ENCODE assay signal across 2 cellular contexts in genomic region chr9:89686134-89686533, GRCh38.
TF ChIP-seq lines count a peak whose summit lies in the region.

No MANE protein-coding gene starts in this region.

TF ChIP-seq in HEK293, 187 proteins besides CTCF, POLR2A, EP300 and RAD21 (continued from another document):
- TF ChIP-seq KLF16 (tag by site-specific recombination; IDR thresholded peaks at IDR 0.05), result no peak

TF ChIP-seq in H1, 55 proteins besides CTCF, POLR2A, EP300 and RAD21:
- TF ChIP-seq, protein P1, sequence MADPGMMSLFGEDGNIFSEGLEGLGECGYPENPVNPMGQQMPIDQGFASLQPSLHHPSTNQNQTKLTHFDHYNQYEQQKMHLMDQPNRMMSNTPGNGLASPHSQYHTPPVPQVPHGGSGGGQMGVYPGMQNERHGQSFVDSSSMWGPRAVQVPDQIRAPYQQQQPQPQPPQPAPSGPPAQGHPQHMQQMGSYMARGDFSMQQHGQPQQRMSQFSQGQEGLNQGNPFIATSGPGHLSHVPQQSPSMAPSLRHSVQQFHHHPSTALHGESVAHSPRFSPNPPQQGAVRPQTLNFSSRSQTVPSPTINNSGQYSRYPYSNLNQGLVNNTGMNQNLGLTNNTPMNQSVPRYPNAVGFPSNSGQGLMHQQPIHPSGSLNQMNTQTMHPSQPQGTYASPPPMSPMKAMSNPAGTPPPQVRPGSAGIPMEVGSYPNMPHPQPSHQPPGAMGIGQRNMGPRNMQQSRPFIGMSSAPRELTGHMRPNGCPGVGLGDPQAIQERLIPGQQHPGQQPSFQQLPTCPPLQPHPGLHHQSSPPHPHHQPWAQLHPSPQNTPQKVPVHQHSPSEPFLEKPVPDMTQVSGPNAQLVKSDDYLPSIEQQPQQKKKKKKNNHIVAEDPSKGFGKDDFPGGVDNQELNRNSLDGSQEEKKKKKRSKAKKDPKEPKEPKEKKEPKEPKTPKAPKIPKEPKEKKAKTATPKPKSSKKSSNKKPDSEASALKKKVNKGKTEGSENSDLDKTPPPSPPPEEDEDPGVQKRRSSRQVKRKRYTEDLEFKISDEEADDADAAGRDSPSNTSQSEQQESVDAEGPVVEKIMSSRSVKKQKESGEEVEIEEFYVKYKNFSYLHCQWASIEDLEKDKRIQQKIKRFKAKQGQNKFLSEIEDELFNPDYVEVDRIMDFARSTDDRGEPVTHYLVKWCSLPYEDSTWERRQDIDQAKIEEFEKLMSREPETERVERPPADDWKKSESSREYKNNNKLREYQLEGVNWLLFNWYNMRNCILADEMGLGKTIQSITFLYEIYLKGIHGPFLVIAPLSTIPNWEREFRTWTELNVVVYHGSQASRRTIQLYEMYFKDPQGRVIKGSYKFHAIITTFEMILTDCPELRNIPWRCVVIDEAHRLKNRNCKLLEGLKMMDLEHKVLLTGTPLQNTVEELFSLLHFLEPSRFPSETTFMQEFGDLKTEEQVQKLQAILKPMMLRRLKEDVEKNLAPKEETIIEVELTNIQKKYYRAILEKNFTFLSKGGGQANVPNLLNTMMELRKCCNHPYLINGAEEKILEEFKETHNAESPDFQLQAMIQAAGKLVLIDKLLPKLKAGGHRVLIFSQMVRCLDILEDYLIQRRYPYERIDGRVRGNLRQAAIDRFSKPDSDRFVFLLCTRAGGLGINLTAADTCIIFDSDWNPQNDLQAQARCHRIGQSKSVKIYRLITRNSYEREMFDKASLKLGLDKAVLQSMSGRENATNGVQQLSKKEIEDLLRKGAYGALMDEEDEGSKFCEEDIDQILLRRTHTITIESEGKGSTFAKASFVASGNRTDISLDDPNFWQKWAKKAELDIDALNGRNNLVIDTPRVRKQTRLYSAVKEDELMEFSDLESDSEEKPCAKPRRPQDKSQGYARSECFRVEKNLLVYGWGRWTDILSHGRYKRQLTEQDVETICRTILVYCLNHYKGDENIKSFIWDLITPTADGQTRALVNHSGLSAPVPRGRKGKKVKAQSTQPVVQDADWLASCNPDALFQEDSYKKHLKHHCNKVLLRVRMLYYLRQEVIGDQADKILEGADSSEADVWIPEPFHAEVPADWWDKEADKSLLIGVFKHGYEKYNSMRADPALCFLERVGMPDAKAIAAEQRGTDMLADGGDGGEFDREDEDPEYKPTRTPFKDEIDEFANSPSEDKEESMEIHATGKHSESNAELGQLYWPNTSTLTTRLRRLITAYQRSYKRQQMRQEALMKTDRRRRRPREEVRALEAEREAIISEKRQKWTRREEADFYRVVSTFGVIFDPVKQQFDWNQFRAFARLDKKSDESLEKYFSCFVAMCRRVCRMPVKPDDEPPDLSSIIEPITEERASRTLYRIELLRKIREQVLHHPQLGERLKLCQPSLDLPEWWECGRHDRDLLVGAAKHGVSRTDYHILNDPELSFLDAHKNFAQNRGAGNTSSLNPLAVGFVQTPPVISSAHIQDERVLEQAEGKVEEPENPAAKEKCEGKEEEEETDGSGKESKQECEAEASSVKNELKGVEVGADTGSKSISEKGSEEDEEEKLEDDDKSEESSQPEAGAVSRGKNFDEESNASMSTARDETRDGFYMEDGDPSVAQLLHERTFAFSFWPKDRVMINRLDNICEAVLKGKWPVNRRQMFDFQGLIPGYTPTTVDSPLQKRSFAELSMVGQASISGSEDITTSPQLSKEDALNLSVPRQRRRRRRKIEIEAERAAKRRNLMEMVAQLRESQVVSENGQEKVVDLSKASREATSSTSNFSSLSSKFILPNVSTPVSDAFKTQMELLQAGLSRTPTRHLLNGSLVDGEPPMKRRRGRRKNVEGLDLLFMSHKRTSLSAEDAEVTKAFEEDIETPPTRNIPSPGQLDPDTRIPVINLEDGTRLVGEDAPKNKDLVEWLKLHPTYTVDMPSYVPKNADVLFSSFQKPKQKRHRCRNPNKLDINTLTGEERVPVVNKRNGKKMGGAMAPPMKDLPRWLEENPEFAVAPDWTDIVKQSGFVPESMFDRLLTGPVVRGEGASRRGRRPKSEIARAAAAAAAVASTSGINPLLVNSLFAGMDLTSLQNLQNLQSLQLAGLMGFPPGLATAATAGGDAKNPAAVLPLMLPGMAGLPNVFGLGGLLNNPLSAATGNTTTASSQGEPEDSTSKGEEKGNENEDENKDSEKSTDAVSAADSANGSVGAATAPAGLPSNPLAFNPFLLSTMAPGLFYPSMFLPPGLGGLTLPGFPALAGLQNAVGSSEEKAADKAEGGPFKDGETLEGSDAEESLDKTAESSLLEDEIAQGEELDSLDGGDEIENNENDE (IDR thresholded peaks at IDR 0.05; ENCODE audit: insufficient replicate concordance, low read length), result no peak
- TF ChIP-seq MAFK (IDR thresholded peaks at IDR 0.05; ENCODE audit: low read depth, low read length) (no peak), CBX8 (IDR thresholded peaks at IDR 0.05; ENCODE audit: borderline replicate concordance, low read depth, low read length) (no peak), NANOG (IDR thresholded peaks at IDR 0.05; ENCODE audit: insufficient read depth, low read depth, low read length, poor library complexity, severe bottlenecking) (no peak), GABPA (IDR thresholded peaks at IDR 0.05; ENCODE audit: borderline replicate concordance, insufficient read depth, low read length) (no peak), CREB1 (IDR thresholded peaks at IDR 0.05) (no peak), TBP (IDR thresholded peaks at IDR 0.05; ENCODE audit: low read depth, low read length) (no peak), SIRT6 (IDR thresholded peaks at IDR 0.05; ENCODE audit: low read length) (no peak), TAF1 (IDR thresholded peaks at IDR 0.05; ENCODE audit: low read depth, low read length) (no peak), FOSL1 (IDR thresholded peaks at IDR 0.05; ENCODE audit: insufficient read depth, low read depth, low read length) (no peak), RFX5 (IDR thresholded peaks at IDR 0.05; ENCODE audit: borderline replicate concordance, low read depth, low read length) (no peak), GTF2F1 (IDR thresholded peaks at IDR 0.05; ENCODE audit: borderline replicate concordance, low read depth, low read length) (no peak), HDAC6 (IDR thresholded peaks at IDR 0.05; ENCODE audit: low read depth, low read length) (no peak)
